ENCODE assay signal across 24 cellular contexts in genomic region chr1:110737206-110737605, GRCh38.
A peak's percentile ranks its signal among the peaks of the same experiment; 100 is the strongest.
DNase-seq lines count a peak whose midpoint lies in the region; ATAC-seq and TF ChIP-seq lines count a peak whose summit lies in the region.
"Had no signal": no experiment of that assay in that cellular context is flagged by ENCODE, and none has a peak within 500 bp of the region (broad histone marks: within the 10 kb centered on the region; RNA-seq: fewer than 3 reads in every experiment).

No MANE protein-coding gene starts in this region.

- no peaks in the 10 kb centered on the region for H3K27me3 ChIP-seq in GM23248 (replicated peaks; ENCODE audit: insufficient read depth)
- peaks cover 0 to 18% (median 0%) of the 10 kb centered on the region in 4 donors for H3K27me3 ChIP-seq in esophagus muscularis mucosa
- H3K27me3 ChIP-seq in GM23338 (ENCODE audit: insufficient read depth), result no peaks in the 10 kb centered on the region
- H3K27me3 ChIP-seq: BLaER1 had no signal

- no peak for ATAC-seq in GM23338
- ATAC-seq: A549; CD8-positive, alpha-beta T cell; GM12878 had no signal

- H3K4me3 ChIP-seq in GM23248 (no peak overlapping the region), esophagus muscularis mucosa (no peak overlapping the region), GM23338 (no peak overlapping the region)
- H3K4me3 ChIP-seq: A549, BLaER1, GM12878 had no signal

- TF ChIP-seq CTCF in esophagus muscularis mucosa (IDR thresholded peaks at IDR 0.05) (no peak), GM23338 (conservative IDR thresholded peaks at IDR 0.05; ENCODE audit: low read depth in 2 of 2) (no peak)

- H3K79me2 ChIP-seq in GM23248 (ENCODE audit: insufficient read depth) (no peaks in the 10 kb centered on the region), GM23338 (replicated peaks; ENCODE audit: insufficient read depth) (no peaks in the 10 kb centered on the region)

- no peak overlapping the region for H3K4me2 ChIP-seq in GM23248 (ENCODE audit: unreplicated experiment)
- no peak overlapping the region for H3K4me2 ChIP-seq in GM23338
- H3K4me2 ChIP-seq: A549, BLaER1 had no signal

- peak; percentile 48 for DNase-seq in NCI-H2196 (lab: John Stamatoyannopoulos, UW; ENCODE audit: unreplicated experiment)
- no peak for DNase-seq in NCI-H2196 treated with DMSO at 0.1 percent for 48 hours (lab: John Stamatoyannopoulos, UW; ENCODE audit: unreplicated experiment)
- DNase-seq in A172 (ENCODE audit: low spot score), result peak; percentile 28
- DNase-seq in GM23248, result peak; percentile 4
- DNase-seq in esophagus muscularis mucosa (ENCODE audit: extremely low spot score), result peak; percentile 60
- DNase-seq in GM23338 (ENCODE audit: low spot score), result no peak
- DNase-seq in NCI-H748 treated with DMSO at 0.1 percent for 48 hours (lab: John Stamatoyannopoulos, UW), result no peak
- DNase-seq in H4 (ENCODE audit: low spot score), result no peak
- DNase-seq: ACHN; Caco-2; CD4-positive, CD25-positive, alpha-beta regulatory T cell; CD8-positive, alpha-beta T cell; DMS153; DND-41; GDM1; GOT3; H7; HCEC 1CT had no signal

- H4K20me1 ChIP-seq in GM23248 (ENCODE audit: insufficient read depth) (no peaks in the 10 kb centered on the region), GM23338 (replicated peaks; ENCODE audit: insufficient read depth) (0 out of 2 replicates have a peak, but pooled peaks cover 3% of the 10 kb centered on the region)
- H4K20me1 ChIP-seq: BLaER1 had no signal

- H2AFZ ChIP-seq in GM23248, result no peak overlapping the region
- no peak overlapping the region for H2AFZ ChIP-seq in GM23338

- TF ChIP-seq POLR2A in esophagus muscularis mucosa (IDR thresholded peaks at IDR 0.05; ENCODE audit: low read depth), result no peak

- H3K9me2 ChIP-seq in GM23248 (ENCODE audit: insufficient read depth) (no peaks in the 10 kb centered on the region), GM23338 (ENCODE audit: insufficient read depth) (peaks cover 8% of the 10 kb centered on the region; the same call in 1 of the 2 replicates)

- in situ Hi-C loops in GM23248 (cut with MboI), result no loop called here

- H3K36me3 ChIP-seq in GM23248 (ENCODE audit: low read depth), result no peaks in the 10 kb centered on the region
- H3K36me3 ChIP-seq in esophagus muscularis mucosa, result no peaks in the 10 kb centered on the region
- H3K36me3 ChIP-seq in GM23338 (ENCODE audit: insufficient read depth), result no peaks in the 10 kb centered on the region
- H3K36me3 ChIP-seq: BLaER1 had no signal

- intact Hi-C loops in esophagus muscularis mucosa (cut with DNase I), result no loop called here

- WGBS in GM23248 (ENCODE audit: low coverage in 1 of 2, low lambda C conversion rate in 2 of 2, missing lambda C conversion rate in 2 of 2), 2 experiments, result 1 to 10% methylated on average over 3 of the region's 3 CpGs
- WGBS in esophagus muscularis mucosa, result 38% methylated on average over 3 of the region's 3 CpGs

- H3K4me1 ChIP-seq in GM23248 (ENCODE audit: insufficient read depth), result no peaks in the 10 kb centered on the region
- no peaks in the 10 kb centered on the region for H3K4me1 ChIP-seq in esophagus muscularis mucosa
- H3K4me1 ChIP-seq in GM23338 (ENCODE audit: insufficient read depth), result peaks cover 13% of the 10 kb centered on the region; the same call in 1 of the 2 replicates
- H3K4me1 ChIP-seq: A549, BLaER1, Caco-2 had no signal

- H3K9ac ChIP-seq in GM23248, result no peak overlapping the region
- H3K9ac ChIP-seq: BLaER1 had no signal

- no peak overlapping the region for H3K27ac Mint-ChIP-seq in GM23338
- H3K27ac Mint-ChIP-seq: B cell; CD4-positive, CD25-positive, alpha-beta regulatory T cell; CD8-positive, alpha-beta T cell had no signal

- H3K36me3 Mint-ChIP-seq in GM23338 (ENCODE audit: low read depth), result no peaks in the 10 kb centered on the region
- H3K36me3 Mint-ChIP-seq: CD4-positive, CD25-positive, alpha-beta regulatory T cell; CD8-positive, alpha-beta T cell had no signal

- H3F3A ChIP-seq in GM23248 (ENCODE audit: insufficient read depth) (no peaks in the 10 kb centered on the region), GM23338 (replicated peaks; ENCODE audit: low read depth) (no peaks in the 10 kb centered on the region)

- peaks cover 11% of the 10 kb centered on the region for H3K4me1 Mint-ChIP-seq in GM23338
- H3K4me1 Mint-ChIP-seq: B cell; CD4-positive, CD25-positive, alpha-beta regulatory T cell had no signal

- H3K9me3 ChIP-seq in GM23248 (ENCODE audit: low read depth) (no peaks in the 10 kb centered on the region), esophagus muscularis mucosa (no peaks in the 10 kb centered on the region)
- H3K9me3 ChIP-seq: A549, BLaER1, Caco-2 had no signal

- H3K4me3 Mint-ChIP-seq in GM23338, result no peak overlapping the region
- H3K4me3 Mint-ChIP-seq: B cell; CD8-positive, alpha-beta T cell had no signal

- peaks cover 9% of the 10 kb centered on the region for H3K27me3 Mint-ChIP-seq in GM23338 (ENCODE audit: insufficient read depth, low read depth, poor library complexity)

- no peaks in the 10 kb centered on the region for H3K9me3 Mint-ChIP-seq in GM23338
- H3K9me3 Mint-ChIP-seq: CD8-positive, alpha-beta T cell had no signal

- TF ChIP-seq EP300 in esophagus muscularis mucosa (IDR thresholded peaks at IDR 0.05), result no peak

- H3K27ac ChIP-seq in GM23248, result no peak overlapping the region
- H3K27ac ChIP-seq in esophagus muscularis mucosa (replicated peaks in 1 of 4), result no peak overlapping the region
- H3K27ac ChIP-seq in GM23338 (ENCODE audit: low read depth), result no peak overlapping the region
- H3K27ac ChIP-seq: 22Rv1, A549, BLaER1, C4-2B had no signal

TF ChIP-seq in GM23338, 12 proteins besides CTCF, POLR2A, EP300 and RAD21 (continues in another document):
- TF ChIP-seq CREB1 (CRISPR knock-in tag; IDR thresholded peaks at IDR 0.05; ENCODE audit: low read depth) (no peak), NANOG (IDR thresholded peaks at IDR 0.05; ENCODE audit: borderline replicate concordance) (no peak), JUNB (IDR thresholded peaks at IDR 0.05; ENCODE audit: unreplicated experiment) (no peak), ZNF462 (CRISPR knock-in tag; IDR thresholded peaks at IDR 0.05) (no peak), STAT1 (IDR thresholded peaks at IDR 0.05; ENCODE audit: unreplicated experiment) (no peak)

Comparison
In these comparisons a context has a peak if more than half of its experiments do, and no peak if none do; other contexts are left out.
1. DNase-seq: peak in NCI-H2196 (single experiment), A172 (single experiment), GM23248 (single experiment) and esophagus muscularis mucosa (single experiment); none in NCI-H2196 treated with DMSO at 0.1 percent for 48 hours (single experiment), GM23338 (single experiment), NCI-H748 treated with DMSO at 0.1 percent for 48 hours (single experiment) and H4 (single experiment).